In genomic region chr3:16227566-16227965, GRCh38 we compare ENCODE assay signal across 26 cellular contexts. TPM values are rescaled to one million over a fixed set of nuclear protein-coding genes. Genes with fewer than 3 reads are reported as not detected.
"Had no signal": no experiment of that assay in that cellular context is flagged by ENCODE, and none has a peak within 500 bp of the region (broad histone marks: within the 10 kb centered on the region; RNA-seq: fewer than 3 reads in every experiment).

No MANE protein-coding gene starts in this region.

- H3K9me3 ChIP-seq: colonic mucosa, esophagus muscularis mucosa, gastroesophageal sphincter, left lung, ovary, right lobe of liver, testis, tibial artery had no signal

- H3K4me3 ChIP-seq: colonic mucosa, esophagus muscularis mucosa, gastroesophageal sphincter, heart right ventricle, left lung, ovary, right lobe of liver, testis, tibial artery had no signal

- ATAC-seq: foreskin keratinocyte; gastroesophageal sphincter; heart right ventricle; left cardiac atrium; left lung; naive thymus-derived CD8-positive, alpha-beta T cell; right lobe of liver; stimulated activated naive CD8-positive, alpha-beta T cell treated with anti-CD3 and anti-CD28 coated beads, Interleukin-15, amount 100 ng/mL, for 72 hours had no signal

- DNase-seq: colonic mucosa; effector memory CD4-positive, alpha-beta T cell; foreskin keratinocyte; glutamatergic neuron; heart right ventricle; hippocampal formation; left cardiac atrium; left lung; mesendoderm; naive thymus-derived CD8-positive, alpha-beta T cell; nephron progenitor cell; occipital lobe; ovary; right lobe of liver; small intestine; stimulated activated CD4-positive, alpha-beta T cell treated with anti-CD3 and anti-CD28 coated beads, Interleukin-12 subunit alpha, Interleukin-12 subunit beta, amount 100 ng/mL, for 4 hours; stimulated activated CD4-positive, alpha-beta T cell treated with anti-CD3 and anti-CD28 coated beads, Interleukin-1b, Interleukin-23, amount 100 ng/mL, for 48 hours; stimulated activated CD4-positive, alpha-beta T cell treated with anti-CD3 and anti-CD28 coated beads, Interleukin-4, amount 100 ng/mL, for 1 hour; stimulated activated CD8-positive, alpha-beta memory T cell treated with anti-CD3 and anti-CD28 coated beads, Interleukin-4, amount 100 ng/mL, for 48 hours; stimulated activated naive CD4-positive, alpha-beta T cell; stimulated activated naive CD8-positive, alpha-beta T cell treated with anti-CD3 and anti-CD28 coated beads, Interleukin-15, amount 100 ng/mL, for 72 hours; testis; tibial artery had no signal

- H3K4me1 ChIP-seq: colonic mucosa, esophagus muscularis mucosa, foreskin keratinocyte, gastroesophageal sphincter, left lung, right lobe of liver, testis, tibial artery had no signal

- H3K36me3 ChIP-seq: colonic mucosa, heart right ventricle, left lung, ovary, right lobe of liver had no signal

- H3K27me3 ChIP-seq: colonic mucosa, esophagus muscularis mucosa, gastroesophageal sphincter, heart right ventricle, left lung, ovary, right lobe of liver, testis, tibial artery had no signal

- H3K27ac ChIP-seq: colonic mucosa, esophagus muscularis mucosa, foreskin keratinocyte, gastroesophageal sphincter, heart right ventricle, left lung, ovary, right lobe of liver, testis, tibial artery had no signal

RNA-seq across cellular contexts. Expression of gene GALNT15, which starts 53.1 kb away (rescaled TPM):
- total RNA-seq: epithelial cell of proximal tubule; foreskin keratinocyte; naive thymus-derived CD8-positive, alpha-beta T cell had no signal
- polyA plus RNA-seq: foreskin keratinocyte; naive thymus-derived CD8-positive, alpha-beta T cell had no signal
